ENCODE assay signal across 1 cellular context in the genomic region with DNA sequence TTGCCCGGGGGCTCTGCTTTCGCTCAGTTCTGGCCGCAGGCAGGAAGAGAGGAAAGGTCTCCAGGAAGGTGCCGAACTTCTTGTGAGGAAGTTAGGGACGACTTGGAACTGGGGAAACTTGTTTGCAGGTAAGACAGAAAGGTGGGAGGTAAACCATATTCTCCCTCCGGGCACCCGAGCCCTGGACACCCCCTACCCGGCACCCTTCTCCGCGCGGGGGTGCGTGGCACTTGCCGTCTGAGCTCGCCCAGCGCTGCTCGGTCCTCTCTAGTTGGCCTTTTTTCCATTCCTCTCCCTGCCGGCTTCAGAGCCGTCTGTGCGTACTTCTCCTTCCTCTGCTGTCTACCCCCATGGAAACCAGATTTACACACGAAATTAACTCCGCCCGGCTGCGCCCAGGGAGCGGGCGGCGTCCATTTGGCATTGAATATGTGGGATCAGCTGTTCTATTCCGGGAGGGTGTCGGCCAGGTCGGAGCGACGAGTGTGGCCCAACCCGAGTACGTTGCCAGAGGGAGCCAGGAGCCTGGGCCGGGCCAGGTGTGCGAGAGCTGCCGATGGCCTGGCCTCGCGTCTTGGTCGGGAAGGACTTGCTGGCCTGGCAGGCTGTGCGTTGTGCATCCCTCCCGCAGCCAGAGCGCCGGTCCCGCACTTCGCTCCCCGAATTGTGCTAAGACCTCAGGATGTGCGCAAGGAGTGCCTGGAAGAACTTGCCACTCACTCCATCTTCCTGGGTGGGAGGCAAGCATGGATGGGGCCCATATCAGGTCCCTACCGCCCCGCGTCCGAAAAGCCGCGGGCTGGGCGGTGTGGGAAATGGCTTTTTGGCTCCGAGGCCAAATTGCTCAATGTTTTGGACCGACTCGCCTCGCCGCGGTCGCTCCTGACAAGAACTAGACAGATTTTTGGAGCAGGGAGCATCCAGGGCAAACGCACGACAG.
TF ChIP-seq lines count a peak whose summit lies in the region.

No MANE protein-coding gene starts in this region.

TF ChIP-seq in WTC11, 78 proteins besides CTCF, POLR2A, EP300 and RAD21 (continued from another document):
- TF ChIP-seq, protein P1, sequence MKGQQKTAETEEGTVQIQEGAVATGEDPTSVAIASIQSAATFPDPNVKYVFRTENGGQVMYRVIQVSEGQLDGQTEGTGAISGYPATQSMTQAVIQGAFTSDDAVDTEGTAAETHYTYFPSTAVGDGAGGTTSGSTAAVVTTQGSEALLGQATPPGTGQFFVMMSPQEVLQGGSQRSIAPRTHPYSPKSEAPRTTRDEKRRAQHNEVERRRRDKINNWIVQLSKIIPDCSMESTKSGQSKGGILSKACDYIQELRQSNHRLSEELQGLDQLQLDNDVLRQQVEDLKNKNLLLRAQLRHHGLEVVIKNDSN (CRISPR knock-in tag; IDR thresholded peaks at IDR 0.05), result no peak
- TF ChIP-seq TEAD1 (CRISPR knock-in tag; IDR thresholded peaks at IDR 0.05) (no peak), TCF7 (CRISPR knock-in tag; IDR thresholded peaks at IDR 0.05; ENCODE audit: low read depth) (no peak), MYBL2 (CRISPR knock-in tag; IDR thresholded peaks at IDR 0.05) (no peak), HMGA2 (CRISPR knock-in tag; IDR thresholded peaks at IDR 0.05) (no peak), ZNF416 (CRISPR knock-in tag; IDR thresholded peaks at IDR 0.05) (no peak), CBFB (CRISPR knock-in tag; IDR thresholded peaks at IDR 0.05; ENCODE audit: low read depth) (no peak), GRHL2 (CRISPR knock-in tag; IDR thresholded peaks at IDR 0.05; ENCODE audit: insufficient replicate concordance, severe bottlenecking) (no peak)
